Comparison of ENCODE assay signal across 30 cellular contexts in genomic region chr17:82177761-82178498, GRCh38. TPM values are rescaled to one million over a fixed set of nuclear protein-coding genes. Genes with fewer than 3 reads are reported as not detected.
DNase-seq lines count a peak whose midpoint lies in the region; ATAC-seq, FAIRE-seq and TF ChIP-seq lines count a peak whose summit lies in the region.
"Had no signal": no experiment of that assay in that cellular context is flagged by ENCODE, and none has a peak within 500 bp of the region (broad histone marks: within the 10 kb centered on the region; RNA-seq: fewer than 3 reads in every experiment).

No MANE protein-coding gene starts in this region.

- no peak for TF ChIP-seq POLR2A in HepG2 (IDR thresholded peaks at IDR 0.05; ENCODE audit: insufficient read depth in 1 of 2, low read depth in 2 of 2, low read length in 2 of 2)
- TF ChIP-seq POLR2A in right lobe of liver (IDR thresholded peaks at IDR 0.05): no peak

- H3K4me2 ChIP-seq in HepG2 (ENCODE audit: low read depth, low read length): no peak overlapping the region
- H3K4me2 ChIP-seq in neuronal stem cell (ENCODE audit: insufficient read depth, low read length, poor library complexity, severe bottlenecking): no peak overlapping the region
- H3K4me2 ChIP-seq: GM23338 had no signal

- no peak overlapping the region for H2BK120ac ChIP-seq in neuronal stem cell (ENCODE audit: low read depth, low read length)

- no peak overlapping the region for H2BK5ac ChIP-seq in neuronal stem cell (ENCODE audit: low read length)

- H2AFZ ChIP-seq in HepG2 (ENCODE audit: low read length) (no peak overlapping the region), neuronal stem cell (ENCODE audit: low read length) (no peak overlapping the region)
- H2AFZ ChIP-seq: GM23338 had no signal

- CTCF ChIA-PET in HepG2 (lab: Yijun Ruan, JAX; ENCODE audit: low intra/inter-chr PET ratio, low total read pairs): no interaction called here

- no peak overlapping the region for H2BK15ac ChIP-seq in neuronal stem cell (ENCODE audit: low read length)

- TF ChIP-seq CTCF in HepG2 (CRISPR knock-in tag; IDR thresholded peaks at IDR 0.05) (no peak), right lobe of liver (IDR thresholded peaks at IDR 0.05) (no peak), fibroblast of villous mesenchyme (IDR thresholded peaks at IDR 0.05; ENCODE audit: insufficient read depth, low read depth, low read length) (no peak)

- ATAC-seq in HepG2: no peak
- ATAC-seq in right lobe of liver: no peak
- no peak for ATAC-seq in HG03342 (IDR thresholded peaks at IDR 0.05; ENCODE audit: unreplicated experiment)
- ATAC-seq: GM23338, PC-3 had no signal

- H3K27ac ChIP-seq in HepG2 (ENCODE audit: extremely low read length, insufficient read depth, low read length) (no peak overlapping the region), right lobe of liver (no peak overlapping the region), neuronal stem cell (replicated peaks; ENCODE audit: low read length) (no peak overlapping the region)

- peak overlapping the region; percentile 31 for H3K14ac ChIP-seq in neuronal stem cell (ENCODE audit: low read length)

- H3K79me1 ChIP-seq in neuronal stem cell (ENCODE audit: low read depth, low read length): no peaks in the 10 kb centered on the region

- H3K36me3 ChIP-seq in HepG2 (replicated peaks in 1 of 2; ENCODE audit: control insufficient read depth in 1 of 2, insufficient read depth in 2 of 2, low read length in 2 of 2) (peaks cover 4 to 6% of the 10 kb centered on the region in 2 experiments; a peak in 3 of 5 replicates), right lobe of liver (no peaks in the 10 kb centered on the region), neuronal stem cell (replicated peaks in 1 of 2; ENCODE audit: control insufficient read depth in 2 of 2, insufficient read depth in 2 of 2, low read length in 2 of 2) (peaks cover 10 to 69% of the 10 kb centered on the region in 2 donors)

- no peak overlapping the region for H3K9ac ChIP-seq in HepG2 (ENCODE audit: insufficient read depth, low read depth, low read length)
- no peak overlapping the region for H3K9ac ChIP-seq in neuronal stem cell (ENCODE audit: low read depth, low read length, poor library complexity)

- intact Hi-C loops in HepG2 (cut with micrococcal nuclease; ENCODE audit: unreplicated experiment) (no loop called here), right lobe of liver (cut with DNase I) (no loop called here)

- no peak overlapping the region for H4K91ac ChIP-seq in neuronal stem cell (ENCODE audit: low read depth, low read length, poor library complexity)

- DNase-seq in HepG2 (ENCODE audit: low spot score) (no peak), right lobe of liver (no peak), fibroblast of villous mesenchyme (ENCODE audit: low read depth) (peak; percentile 17), neuronal stem cell (ENCODE audit: low spot score) (no peak), ACHN (no peak), DMS153 (lab: John Stamatoyannopoulos, UW) (no peak)
- DNase-seq: 8988T; C1 segment of cervical spinal cord; CD4-positive, alpha-beta memory T cell; COR-L47; GF-D8; H9; HFFc6; IMR-90; KG1; MG63; NCI-H1105 treated with DMSO at 0.1 percent for 48 hours; NCI-H146; NCI-H1930; NCI-H2107; NCI-H446; NCI-H526; NCI-H82; NK-92 treated with Interleukin-12 subunit alpha and Interleukin-12 subunit beta, amount 100 ng/mL, for 24 hours; PC-3; RPMI8226; SHP77 had no signal

- H3K4me1 ChIP-seq in HepG2 (ENCODE audit: insufficient read depth, low read length) (peaks cover 13% of the 10 kb centered on the region), right lobe of liver (peaks cover 0 to 5% (median 0%) of the 10 kb centered on the region in 4 donors), neuronal stem cell (ENCODE audit: control insufficient read depth in 2 of 2, insufficient read depth in 1 of 2, low read depth in 1 of 2, low read length in 2 of 2) (peaks cover 0 to 14% of the 10 kb centered on the region in 2 donors)

- no TSS peak for BruUV-seq in HepG2 (replicated peaks; lab: Mats Ljungman, UMichigan)

- no peak for FAIRE-seq in HepG2 (lab: Jason Lieb, UNC)
- FAIRE-seq: HTR-8/SVneo had no signal

- no peak overlapping the region for H3K23ac ChIP-seq in neuronal stem cell (ENCODE audit: low read depth, low read length, poor library complexity)

- no peaks in the 10 kb centered on the region for H4K20me1 ChIP-seq in HepG2 (ENCODE audit: insufficient read depth, low read length)

- H3K27me3 ChIP-seq in HepG2 (ENCODE audit: control insufficient read depth in 1 of 2, insufficient read depth in 2 of 2, low read length in 2 of 2): no peaks in the 10 kb centered on the region
- no peaks in the 10 kb centered on the region for H3K27me3 ChIP-seq in right lobe of liver
- H3K27me3 ChIP-seq in neuronal stem cell (ENCODE audit: control insufficient read depth in 3 of 3, insufficient read depth in 3 of 3, low read depth in 1 of 3, low read length in 3 of 3): no peaks in the 10 kb centered on the region
- H3K27me3 ChIP-seq: MG63 had no signal

- H3K4me3 ChIP-seq in HepG2 (replicated peaks in 1 of 3; ENCODE audit: insufficient read depth in 1 of 3, low read depth in 2 of 3, low read length in 3 of 3) (no peak overlapping the region), right lobe of liver (no peak overlapping the region), fibroblast of villous mesenchyme (ENCODE audit: low read depth, low read length) (no peak overlapping the region), neuronal stem cell (ENCODE audit: low read length in 2 of 2) (no peak overlapping the region)
- H3K4me3 ChIP-seq: GM23338, MG63 had no signal

- WGBS in HepG2 (ENCODE audit: low lambda C conversion rate): 96% methylated on average over 13 of the region's 13 CpGs
- 92% methylated on average over 6 of the region's 13 CpGs for WGBS in right lobe of liver (ENCODE audit: insufficient coverage, low coverage, low lambda C conversion rate, missing lambda C conversion rate)
- no CpG with 5 or more reads among the region's 13 CpGs for WGBS in neuronal stem cell (ENCODE audit: extremely low coverage in 2 of 2, insufficient read length in 2 of 2, insufficient replicate concordance in 1 of 2), 2 donors

- in situ Hi-C loops in HepG2 (cut with HindIII; ENCODE audit: extremely low pct_ligation_motif_present, low pct_unique_long_range_greater_than_20kb): no loop called here
- in situ Hi-C loops in ACHN (cut with HindIII; ENCODE audit: low pct_ligation_motif_present, low pct_unique_long_range_greater_than_20kb, low sequenced_read_pairs): no loop called here

- POLR2A ChIA-PET in HepG2 (lab: Yijun Ruan, JAX): no interaction called here

- H3K9me3 ChIP-seq in HepG2 (ENCODE audit: low read length): no peaks in the 10 kb centered on the region
- H3K9me3 ChIP-seq in right lobe of liver: no peaks in the 10 kb centered on the region
- H3K9me3 ChIP-seq in neuronal stem cell (replicated peaks in 1 of 2; ENCODE audit: control insufficient read depth in 2 of 2, insufficient read depth in 1 of 2, low read depth in 1 of 2, low read length in 2 of 2): no peaks in the 10 kb centered on the region
- H3K9me3 ChIP-seq: MG63 had no signal

- no peak overlapping the region for H3K4ac ChIP-seq in neuronal stem cell (ENCODE audit: low read length)

- H3K79me2 ChIP-seq in HepG2 (ENCODE audit: insufficient read depth, low read length): no peaks in the 10 kb centered on the region

- TF ChIP-seq RAD21 in HepG2 (CRISPR knock-in tag; IDR thresholded peaks at IDR 0.05): no peak

- TF ChIP-seq EP300 in HepG2 (IDR thresholded peaks at IDR 0.05; ENCODE audit: low read depth in 2 of 2, low read length in 2 of 2) (no peak), HepG2 (CRISPR knock-in tag; IDR thresholded peaks at IDR 0.05; ENCODE audit: borderline replicate concordance) (no peak)

- no peak overlapping the region for H2AK5ac ChIP-seq in neuronal stem cell (ENCODE audit: low read depth, low read length)

- H4K8ac ChIP-seq in neuronal stem cell (ENCODE audit: low read depth, low read length): no peak overlapping the region

- no peak overlapping the region for H3K18ac ChIP-seq in neuronal stem cell (ENCODE audit: low read length)

- no peak overlapping the region for H2BK12ac ChIP-seq in neuronal stem cell (ENCODE audit: low read length)

RNA-seq across cellular contexts. Expression of gene CCDC57, which starts 34.7 kb away (rescaled TPM):
- total RNA-seq in HepG2 (2016; rRNA removed; fragmentation: Illumina TruSeq; extraction: Trizol): 54.8 and 59.9 TPM in 2 replicates
- total RNA-seq in HepG2 (2016; cell fraction: cytosol; rRNA removed; fragmentation: Illumina TruSeq; extraction: Trizol; ENCODE audit: low read depth): 85.1 and 122 TPM in 2 replicates
- 54.5 and 62.8 TPM in 2 replicates for total RNA-seq in HepG2 (2016; cell fraction: insoluble cytoplasmic fraction; rRNA removed; fragmentation: Illumina TruSeq; extraction: Trizol)
- total RNA-seq in HepG2 (2016; cell fraction: membrane; rRNA removed; fragmentation: Illumina TruSeq; extraction: Trizol): 78.3 and 105 TPM in 2 replicates
- 40.6 and 45.1 TPM in 2 replicates for total RNA-seq in HepG2 (2016; cell fraction: nucleus; rRNA removed; fragmentation: Illumina TruSeq; extraction: Trizol)
- polyA plus RNA-seq in HepG2 (2011; rRNA removed): 59.3 and 69.8 TPM in 2 replicates
- polyA plus RNA-seq in HepG2 (2011; cell fraction: cytosol; rRNA removed): 59.9 and 140 TPM in 2 replicates
- polyA plus RNA-seq in HepG2 (2011; cell fraction: nucleus; rRNA removed): 103 and 130 TPM in 2 replicates
- 48.8 and 63.7 TPM in 2 replicates for polyA plus RNA-seq in HepG2 (2012)
- polyA plus RNA-seq in HepG2 (2016; cell fraction: cytosol; fragmentation: Illumina TruSeq; extraction: Trizol; ENCODE audit: low read depth): 113 and 149 TPM in 2 replicates
- 62.5 and 66.4 TPM in 2 replicates for polyA plus RNA-seq in HepG2 (2016; cell fraction: insoluble cytoplasmic fraction; fragmentation: Illumina TruSeq; extraction: Trizol; ENCODE audit: low read depth)
- polyA plus RNA-seq in HepG2 (2016; cell fraction: membrane; fragmentation: Illumina TruSeq; extraction: Trizol; ENCODE audit: low read depth): 95.1 and 110 TPM in 2 replicates
- 121 and 124 TPM in 2 replicates for polyA plus RNA-seq in HepG2 (2016; cell fraction: nucleus; fragmentation: Illumina TruSeq; extraction: Trizol; ENCODE audit: insufficient read depth, low read depth)
- 23.1 and 32.6 TPM in 2 replicates for polyA minus RNA-seq in HepG2 (2011; rRNA and poly(A)+ RNA removed; ENCODE audit: low replicate concordance)
- 18.1 and 19.8 TPM in 2 replicates for polyA minus RNA-seq in HepG2 (2011; cell fraction: cytosol; rRNA and poly(A)+ RNA removed)
- polyA minus RNA-seq in HepG2 (2011; cell fraction: nucleus; rRNA and poly(A)+ RNA removed): 27.6 and 37.2 TPM in 2 replicates
- 10 to 100 TPM; 10.1 to 37.4 (median 17.2) TPM for total RNA-seq in right lobe of liver
- total RNA-seq in fibroblast of villous mesenchyme: 19.9 and 20.6 TPM in 2 replicates
- 26.0 TPM for polyA plus RNA-seq in neuronal stem cell (2013, experiment 1 of 2)
- 24.0 TPM for polyA plus RNA-seq in neuronal stem cell (2013, experiment 2 of 2)

RNA-seq across cellular contexts. Expression of gene SLC16A3, which starts 50.9 kb away (rescaled TPM):
- total RNA-seq in HepG2 (2016; rRNA removed; fragmentation: Illumina TruSeq; extraction: Trizol): 99.9 and 242 TPM in 2 replicates
- 51.0 and 61.4 TPM in 2 replicates for total RNA-seq in HepG2 (2016; cell fraction: cytosol; rRNA removed; fragmentation: Illumina TruSeq; extraction: Trizol; ENCODE audit: low read depth)
- 83.6 and 248 TPM in 2 replicates for total RNA-seq in HepG2 (2016; cell fraction: insoluble cytoplasmic fraction; rRNA removed; fragmentation: Illumina TruSeq; extraction: Trizol)
- 88.3 and 97.4 TPM in 2 replicates for total RNA-seq in HepG2 (2016; cell fraction: membrane; rRNA removed; fragmentation: Illumina TruSeq; extraction: Trizol)
- total RNA-seq in HepG2 (2016; cell fraction: nucleus; rRNA removed; fragmentation: Illumina TruSeq; extraction: Trizol): 164 and 200 TPM in 2 replicates
- polyA plus RNA-seq in HepG2 (2011; rRNA removed): 349 and 598 TPM in 2 replicates
- 384 and 554 TPM in 2 replicates for polyA plus RNA-seq in HepG2 (2011; cell fraction: cytosol; rRNA removed)
- 293 and 327 TPM in 2 replicates for polyA plus RNA-seq in HepG2 (2011; cell fraction: nucleus; rRNA removed)
- 348 and 404 TPM in 2 replicates for polyA plus RNA-seq in HepG2 (2012)
- polyA plus RNA-seq in HepG2 (2016; cell fraction: cytosol; fragmentation: Illumina TruSeq; extraction: Trizol; ENCODE audit: low read depth): 38.7 and 40.7 TPM in 2 replicates
- polyA plus RNA-seq in HepG2 (2016; cell fraction: insoluble cytoplasmic fraction; fragmentation: Illumina TruSeq; extraction: Trizol; ENCODE audit: low read depth): 95.9 and 111 TPM in 2 replicates
- polyA plus RNA-seq in HepG2 (2016; cell fraction: membrane; fragmentation: Illumina TruSeq; extraction: Trizol; ENCODE audit: low read depth): 61.0 and 65.9 TPM in 2 replicates
- polyA plus RNA-seq in HepG2 (2016; cell fraction: nucleus; fragmentation: Illumina TruSeq; extraction: Trizol; ENCODE audit: insufficient read depth, low read depth): 334 and 368 TPM in 2 replicates
- 181 and 1,731 TPM in 2 replicates for polyA minus RNA-seq in HepG2 (2011; rRNA and poly(A)+ RNA removed; ENCODE audit: low replicate concordance)
- polyA minus RNA-seq in HepG2 (2011; cell fraction: cytosol; rRNA and poly(A)+ RNA removed): 365 and 408 TPM in 2 replicates
- 137 and 145 TPM in 2 replicates for polyA minus RNA-seq in HepG2 (2011; cell fraction: nucleus; rRNA and poly(A)+ RNA removed)
- total RNA-seq in right lobe of liver: 10 to 100 TPM in 2 of 6 experiments, 1 to 10 TPM in 4; 4.1 to 34.0 (median 7.3) TPM
- total RNA-seq in fibroblast of villous mesenchyme: 131 and 174 TPM in 2 replicates
- polyA plus RNA-seq in neuronal stem cell (2013, experiment 1 of 2): 3.5 TPM
- 3.2 TPM for polyA plus RNA-seq in neuronal stem cell (2013, experiment 2 of 2)
